Comparison of ENCODE assay signal across 28 cellular contexts in the genomic region with DNA sequence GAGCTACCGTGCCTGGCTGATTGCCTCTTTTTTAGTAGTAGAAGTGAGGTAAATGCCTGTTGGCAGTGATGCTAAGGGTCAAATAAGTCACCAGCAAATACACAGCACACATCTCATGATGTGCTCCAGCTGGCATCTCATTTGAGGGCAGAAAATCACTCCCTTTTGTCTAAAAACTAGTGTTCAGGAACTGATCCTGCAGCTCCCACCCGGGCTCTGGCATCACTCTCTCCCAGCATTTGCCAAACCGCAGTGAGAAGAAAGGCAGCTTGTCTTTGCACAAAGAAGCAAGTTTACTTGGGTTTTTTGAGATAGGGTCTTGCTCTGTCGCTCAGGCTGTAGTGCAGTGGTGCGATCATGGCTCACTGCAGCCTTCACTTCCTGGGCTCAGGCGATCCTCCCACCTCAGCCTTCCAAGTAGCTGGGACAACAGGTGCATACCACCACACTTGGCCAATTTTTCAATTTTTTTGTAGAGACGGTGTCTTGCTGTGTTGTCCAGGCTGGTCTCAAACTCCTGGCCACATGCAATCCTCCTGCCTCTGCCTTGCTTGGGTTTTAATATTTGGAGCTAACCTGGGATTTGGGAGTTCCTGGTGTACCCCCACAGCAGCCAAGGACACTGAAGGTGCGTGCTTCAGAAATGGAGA. TPM values are rescaled to one million over a fixed set of nuclear protein-coding genes. Genes with fewer than 3 reads are reported as not detected.
A peak's percentile ranks its signal among the peaks of the same experiment; 100 is the strongest.
DNase-seq lines count a peak whose midpoint lies in the region; ATAC-seq and TF ChIP-seq lines count a peak whose summit lies in the region.
"Had no signal": no experiment of that assay in that cellular context is flagged by ENCODE, and none has a peak within 500 bp of the region (broad histone marks: within the 10 kb centered on the region; RNA-seq: fewer than 3 reads in every experiment).

No MANE protein-coding gene starts in this region.

- H3K36me3 Mint-ChIP-seq in WTC11 = no peaks in the 10 kb centered on the region
- no peaks in the 10 kb centered on the region for H3K36me3 Mint-ChIP-seq in activated CD4-positive, alpha-beta T cell treated with anti-CD3 and anti-CD28 coated beads for 36 hours (ENCODE audit: low read depth)

- intact Hi-C loops in activated CD4-positive, alpha-beta T cell treated with anti-CD3 and anti-CD28 coated beads for 36 hours (cut with DNase I, micrococcal nuclease) = no loop called here

- peaks cover 33% of the 10 kb centered on the region for H3K27me3 Mint-ChIP-seq in WTC11 (ENCODE audit: low read depth)
- peaks cover 21% of the 10 kb centered on the region for H3K27me3 Mint-ChIP-seq in activated CD4-positive, alpha-beta T cell treated with anti-CD3 and anti-CD28 coated beads for 36 hours

- H3K9me3 Mint-ChIP-seq in WTC11 = no peaks in the 10 kb centered on the region
- no peaks in the 10 kb centered on the region for H3K9me3 Mint-ChIP-seq in activated CD4-positive, alpha-beta T cell treated with anti-CD3 and anti-CD28 coated beads for 36 hours (ENCODE audit: low read depth)
- H3K9me3 Mint-ChIP-seq: activated naive CD4-positive, alpha-beta T cell treated with anti-CD3 and anti-CD28 coated beads for 36 hours; activated T-cell treated with anti-CD3 and anti-CD28 coated beads, Interleukin-2, amount 50 U/mL, for 4 hours; central memory CD8-positive, alpha-beta T cell had no signal

- DNase-seq in Ammon's horn (ENCODE audit: low spot score) = peak; percentile 77
- DNase-seq in WTC11 (ENCODE audit: low spot score) = no peak
- peak; percentile 41 for DNase-seq in epidermal melanocyte (ENCODE audit: insufficient read length, low spot score)
- DNase-seq in midbrain (lab: John Stamatoyannopoulos, UW) = peak; percentile 49
- no peak for DNase-seq in AML-193 (lab: John Stamatoyannopoulos, UW)
- DNase-seq in activated CD4-positive, alpha-beta T cell treated with anti-CD3 and anti-CD28 coated beads for 36 hours = no peak
- no peak for DNase-seq in effector CD4-positive, alpha-beta T cell
- DNase-seq: activated CD4-positive, alpha-beta T cell treated with anti-CD3 and anti-CD28 coated beads for 4 hours; activated CD8-positive, alpha-beta memory T cell treated with anti-CD3 and anti-CD28 coated beads for 24 hours; activated naive CD4-positive, alpha-beta T cell treated with anti-CD3 and anti-CD28 coated beads for 36 hours; activated T-cell treated with anti-CD3 and anti-CD28 coated beads, Interleukin-2, amount 50 U/mL, for 4 hours; amniotic stem cell; DMS79 treated with DMSO at 0.1 percent for 48 hours; Karpas-422; NCI-H1694; NCI-H2171; NCI-H524 treated with DMSO at 0.1 percent for 48 hours; Peyer's patch; stimulated activated CD4-positive, alpha-beta T cell treated with anti-CD3 and anti-CD28 coated beads, Interleukin-15, amount 100 ng/mL, for 24 hours; upper lobe of left lung had no signal

- ATAC-seq in WTC11 (no peak), HG03097 (IDR thresholded peaks at IDR 0.05; ENCODE audit: low FRiP score, unreplicated experiment) (no peak)
- no peak for ATAC-seq in activated CD4-positive, alpha-beta T cell treated with anti-CD3 and anti-CD28 coated beads for 36 hours
- ATAC-seq: activated T-cell treated with anti-CD3 and anti-CD28 coated beads, Interleukin-2, amount 50 U/mL, for 4 hours had no signal

- POLR2A ChIA-PET in WTC11 (lab: Charles Lee) = no interaction called here
- POLR2A ChIA-PET in activated CD4-positive, alpha-beta T cell treated with anti-CD3 and anti-CD28 coated beads for 36 hours (lab: Charles Lee) = no interaction called here

- H3K4me3 Mint-ChIP-seq in WTC11 = no peak overlapping the region
- H3K4me3 Mint-ChIP-seq in activated CD4-positive, alpha-beta T cell treated with anti-CD3 and anti-CD28 coated beads for 36 hours = no peak overlapping the region
- H3K4me3 Mint-ChIP-seq: activated naive CD4-positive, alpha-beta T cell treated with anti-CD3 and anti-CD28 coated beads for 36 hours; activated T-cell treated with anti-CD3 and anti-CD28 coated beads, Interleukin-2, amount 50 U/mL, for 4 hours; B cell; central memory CD8-positive, alpha-beta T cell; stimulated activated naive CD8-positive, alpha-beta T cell treated with anti-CD3 and anti-CD28 coated beads, Interleukin-15, Interleukin-2, amounts not matched to agents 100 ng/mL and 50 ng/mL, for 24 hours had no signal

- CTCF ChIA-PET in WTC11 (lab: Charles Lee) = interaction anchor here (1.2 kb wide), 1 partner anchor 50 kb away, joined by 3 read pairs; no protein-coding TSS in a partner anchor
- CTCF ChIA-PET in activated CD4-positive, alpha-beta T cell treated with anti-CD3 and anti-CD28 coated beads for 36 hours (lab: Charles Lee) = no interaction called here

- H3K27ac Mint-ChIP-seq in WTC11 = no peak overlapping the region
- H3K27ac Mint-ChIP-seq in activated CD4-positive, alpha-beta T cell treated with anti-CD3 and anti-CD28 coated beads for 36 hours = no peak overlapping the region
- H3K27ac Mint-ChIP-seq: activated naive CD4-positive, alpha-beta T cell treated with anti-CD3 and anti-CD28 coated beads for 36 hours; B cell; progenitor cell of endocrine pancreas; stimulated activated naive CD8-positive, alpha-beta T cell treated with anti-CD3 and anti-CD28 coated beads, Interleukin-15, Interleukin-2, amounts not matched to agents 100 ng/mL and 50 ng/mL, for 24 hours had no signal

- TF ChIP-seq CTCF in WTC11 (IDR thresholded peaks at IDR 0.05) = no peak

- peaks cover 4% of the 10 kb centered on the region; the same call in 1 of the 2 replicates for H3K4me1 Mint-ChIP-seq in WTC11
- peaks cover 4% of the 10 kb centered on the region for H3K4me1 Mint-ChIP-seq in activated CD4-positive, alpha-beta T cell treated with anti-CD3 and anti-CD28 coated beads for 36 hours

TF ChIP-seq in WTC11, 78 proteins besides CTCF, POLR2A, EP300 and RAD21:
- TF ChIP-seq ZNF121 (CRISPR knock-in tag; IDR thresholded peaks at IDR 0.05) = peak; percentile 69
- TF ChIP-seq, protein P1, sequence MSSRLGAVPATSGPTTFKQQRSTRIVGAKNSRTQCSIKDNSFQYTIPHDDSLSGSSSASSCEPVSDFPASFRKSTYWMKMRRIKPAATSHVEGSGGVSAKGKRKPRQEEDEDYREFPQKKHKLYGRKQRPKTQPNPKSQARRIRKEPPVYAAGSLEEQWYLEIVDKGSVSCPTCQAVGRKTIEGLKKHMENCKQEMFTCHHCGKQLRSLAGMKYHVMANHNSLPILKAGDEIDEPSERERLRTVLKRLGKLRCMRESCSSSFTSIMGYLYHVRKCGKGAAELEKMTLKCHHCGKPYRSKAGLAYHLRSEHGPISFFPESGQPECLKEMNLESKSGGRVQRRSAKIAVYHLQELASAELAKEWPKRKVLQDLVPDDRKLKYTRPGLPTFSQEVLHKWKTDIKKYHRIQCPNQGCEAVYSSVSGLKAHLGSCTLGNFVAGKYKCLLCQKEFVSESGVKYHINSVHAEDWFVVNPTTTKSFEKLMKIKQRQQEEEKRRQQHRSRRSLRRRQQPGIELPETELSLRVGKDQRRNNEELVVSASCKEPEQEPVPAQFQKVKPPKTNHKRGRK (CRISPR knock-in tag; IDR thresholded peaks at IDR 0.05; ENCODE audit: borderline replicate concordance) = no peak
- no peak for TF ChIP-seq RELA (CRISPR knock-in tag; IDR thresholded peaks at IDR 0.05; ENCODE audit: borderline replicate concordance)
- TF ChIP-seq, protein P2, sequence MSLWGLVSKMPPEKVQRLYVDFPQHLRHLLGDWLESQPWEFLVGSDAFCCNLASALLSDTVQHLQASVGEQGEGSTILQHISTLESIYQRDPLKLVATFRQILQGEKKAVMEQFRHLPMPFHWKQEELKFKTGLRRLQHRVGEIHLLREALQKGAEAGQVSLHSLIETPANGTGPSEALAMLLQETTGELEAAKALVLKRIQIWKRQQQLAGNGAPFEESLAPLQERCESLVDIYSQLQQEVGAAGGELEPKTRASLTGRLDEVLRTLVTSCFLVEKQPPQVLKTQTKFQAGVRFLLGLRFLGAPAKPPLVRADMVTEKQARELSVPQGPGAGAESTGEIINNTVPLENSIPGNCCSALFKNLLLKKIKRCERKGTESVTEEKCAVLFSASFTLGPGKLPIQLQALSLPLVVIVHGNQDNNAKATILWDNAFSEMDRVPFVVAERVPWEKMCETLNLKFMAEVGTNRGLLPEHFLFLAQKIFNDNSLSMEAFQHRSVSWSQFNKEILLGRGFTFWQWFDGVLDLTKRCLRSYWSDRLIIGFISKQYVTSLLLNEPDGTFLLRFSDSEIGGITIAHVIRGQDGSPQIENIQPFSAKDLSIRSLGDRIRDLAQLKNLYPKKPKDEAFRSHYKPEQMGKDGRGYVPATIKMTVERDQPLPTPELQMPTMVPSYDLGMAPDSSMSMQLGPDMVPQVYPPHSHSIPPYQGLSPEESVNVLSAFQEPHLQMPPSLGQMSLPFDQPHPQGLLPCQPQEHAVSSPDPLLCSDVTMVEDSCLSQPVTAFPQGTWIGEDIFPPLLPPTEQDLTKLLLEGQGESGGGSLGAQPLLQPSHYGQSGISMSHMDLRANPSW (CRISPR knock-in tag; conservative IDR thresholded peaks at IDR 0.05; ENCODE audit: low read depth) = no peak

RNA-seq across cellular contexts. Expression of a gene that starts 4.1 kb away (rescaled TPM):
- total RNA-seq in WTC11 (2021) = 3.2 to 4.9 TPM (median 4.3 TPM) in 3 replicates
- not detected for total RNA-seq in activated CD4-positive, alpha-beta T cell treated with anti-CD3 and anti-CD28 coated beads for 36 hours
- total RNA-seq: A172; activated naive CD4-positive, alpha-beta T cell treated with anti-CD3 and anti-CD28 coated beads for 36 hours; activated T-cell treated with anti-CD3 and anti-CD28 coated beads, Interleukin-2, amount 50 U/mL, for 4 hours; B cell; H4; T-helper 1 cell treated with Interleukin-12 subunit alpha and Interleukin-12 subunit beta and Interleukin-4 antibody, amounts not matched to agents 30 ng/mL and 1 ng/mL, for 36 hours had no signal

RNA-seq across cellular contexts. Expression of a gene that starts 31.6 kb away (rescaled TPM):
- total RNA-seq in WTC11 (2021) = 78.0 to 80.8 TPM (median 79.6 TPM) in 3 replicates
- total RNA-seq in activated CD4-positive, alpha-beta T cell treated with anti-CD3 and anti-CD28 coated beads for 36 hours = 10 to 100 TPM; 26.1 to 31.8 TPM

RNA-seq across cellular contexts. Expression of a gene that starts 57.9 kb away (rescaled TPM):
- 2.3 to 2.8 TPM (median 2.8 TPM) in 3 replicates for total RNA-seq in WTC11 (2021)
- 1 to 10 TPM; 7.3 to 8.5 TPM for total RNA-seq in activated CD4-positive, alpha-beta T cell treated with anti-CD3 and anti-CD28 coated beads for 36 hours

RNA-seq across cellular contexts. Expression of a gene that starts 58.0 kb away (rescaled TPM):
- 16.9 to 22.0 TPM (median 20.9 TPM) in 3 replicates for total RNA-seq in WTC11 (2021)
- 10 to 100 TPM; 23.4 to 32.0 TPM for total RNA-seq in activated CD4-positive, alpha-beta T cell treated with anti-CD3 and anti-CD28 coated beads for 36 hours

Comparison
In these comparisons a context has a peak if more than half of its experiments do, and no peak if none do; other contexts are left out.
1. DNase-seq: peak in Ammon's horn (single experiment), epidermal melanocyte (single experiment) and midbrain (single experiment); none in WTC11 (single experiment), AML-193 (0 of 2), activated CD4-positive, alpha-beta T cell treated with anti-CD3 and anti-CD28 coated beads for 36 hours (single experiment) and effector CD4-positive, alpha-beta T cell (single experiment).